In genomic region chr1:160657477-160657820, GRCh38 we compare ENCODE assay signal across 14 cellular contexts. TPM values are rescaled to one million over a fixed set of nuclear protein-coding genes. Genes with fewer than 3 reads are reported as not detected.
DNase-seq lines count a peak whose midpoint lies in the region; ATAC-seq and TF ChIP-seq lines count a peak whose summit lies in the region.
"Had no signal": no experiment of that assay in that cellular context is flagged by ENCODE, and none has a peak within 500 bp of the region (broad histone marks: within the 10 kb centered on the region; RNA-seq: fewer than 3 reads in every experiment).

No MANE protein-coding gene starts in this region.

- no peak for TF ChIP-seq POLR2A in esophagus muscularis mucosa (IDR thresholded peaks at IDR 0.05; ENCODE audit: low read depth)

- H3K27me3 Mint-ChIP-seq in activated naive CD8-positive, alpha-beta T cell treated with anti-CD3 and anti-CD28 coated beads, Interleukin-2, amount 50 U/mL, for 24 hours, result no peaks in the 10 kb centered on the region
- peaks cover 9% of the 10 kb centered on the region for H3K27me3 Mint-ChIP-seq in osteocyte (ENCODE audit: unreplicated experiment)

- no peak for ATAC-seq in activated naive CD8-positive, alpha-beta T cell treated with anti-CD3 and anti-CD28 coated beads, Interleukin-2, amount 50 U/mL, for 24 hours
- ATAC-seq in HG03097 (IDR thresholded peaks at IDR 0.05; ENCODE audit: low FRiP score, unreplicated experiment), result no peak
- ATAC-seq: left lobe of liver had no signal

- TF ChIP-seq CTCF in left ventricle myocardium inferior (IDR thresholded peaks at IDR 0.05; ENCODE audit: borderline replicate concordance), result no peak
- no peak for TF ChIP-seq CTCF in esophagus muscularis mucosa (IDR thresholded peaks at IDR 0.05)
- no peak for TF ChIP-seq CTCF in osteocyte (IDR thresholded peaks at IDR 0.05)

- H3K9me3 ChIP-seq in left ventricle myocardium inferior (replicated peaks) (peaks cover 16% of the 10 kb centered on the region), thymus (ENCODE audit: control insufficient read depth) (no peaks in the 10 kb centered on the region), esophagus muscularis mucosa (peaks cover 0 to 4% (median 0%) of the 10 kb centered on the region in 4 donors)
- H3K9me3 ChIP-seq: vagina had no signal

- H3K27ac ChIP-seq in left ventricle myocardium inferior (replicated peaks) (peak overlapping the region; percentile 52), thymus (ENCODE audit: low read depth) (peak overlapping the region; percentile 95), esophagus muscularis mucosa (replicated peaks in 1 of 4) (no peak overlapping the region)
- H3K27ac ChIP-seq: SK-N-MC, vagina had no signal

- peaks cover 9% of the 10 kb centered on the region for H3K36me3 Mint-ChIP-seq in activated naive CD8-positive, alpha-beta T cell treated with anti-CD3 and anti-CD28 coated beads, Interleukin-2, amount 50 U/mL, for 24 hours (ENCODE audit: low read depth)
- H3K36me3 Mint-ChIP-seq in osteocyte (ENCODE audit: unreplicated experiment), result no peaks in the 10 kb centered on the region

- peak overlapping the region; percentile 23 for H3K27ac Mint-ChIP-seq in activated naive CD8-positive, alpha-beta T cell treated with anti-CD3 and anti-CD28 coated beads, Interleukin-2, amount 50 U/mL, for 24 hours
- no peak overlapping the region for H3K27ac Mint-ChIP-seq in osteocyte (ENCODE audit: unreplicated experiment)
- H3K27ac Mint-ChIP-seq: nephron had no signal

- peaks cover 62% of the 10 kb centered on the region for H3K4me1 Mint-ChIP-seq in activated naive CD8-positive, alpha-beta T cell treated with anti-CD3 and anti-CD28 coated beads, Interleukin-2, amount 50 U/mL, for 24 hours
- H3K4me1 Mint-ChIP-seq in osteocyte (ENCODE audit: unreplicated experiment), result no peaks in the 10 kb centered on the region

- no peaks in the 10 kb centered on the region for H3K36me3 ChIP-seq in left ventricle myocardium inferior
- H3K36me3 ChIP-seq in thymus (ENCODE audit: control insufficient read depth, insufficient read depth), result no peaks in the 10 kb centered on the region
- no peaks in the 10 kb centered on the region for H3K36me3 ChIP-seq in esophagus muscularis mucosa
- H3K36me3 ChIP-seq: vagina had no signal

- intact Hi-C loops in left ventricle myocardium inferior (cut with micrococcal nuclease), result no loop called here
- intact Hi-C loops in cardiac septum (cut with DNase I), result no loop called here
- intact Hi-C loops in esophagus muscularis mucosa (cut with DNase I), result no loop called here

- DNase-seq in left ventricle myocardium inferior, result no peak
- no peak for DNase-seq in cardiac septum (ENCODE audit: low spot score)
- DNase-seq in NOMO-1 (lab: John Stamatoyannopoulos, UW; ENCODE audit: unreplicated experiment in 2 of 2), result peak; percentile 52 to 81
- DNase-seq in activated naive CD8-positive, alpha-beta T cell treated with anti-CD3 and anti-CD28 coated beads, Interleukin-2, amount 50 U/mL, for 24 hours, result no peak
- no peak for DNase-seq in esophagus muscularis mucosa (ENCODE audit: extremely low spot score)
- no peak for DNase-seq in osteocyte (ENCODE audit: extremely low spot score, unreplicated experiment)
- DNase-seq: NCI-H2029 treated with DMSO at 0.1 percent for 48 hours; stimulated activated CD4-positive, alpha-beta T cell treated with anti-CD3 and anti-CD28 coated beads, Interleukin-2, amount 100 ng/mL, for 48 hours had no signal

- no peak overlapping the region for H3K4me3 Mint-ChIP-seq in activated naive CD8-positive, alpha-beta T cell treated with anti-CD3 and anti-CD28 coated beads, Interleukin-2, amount 50 U/mL, for 24 hours
- H3K4me3 Mint-ChIP-seq in osteocyte (ENCODE audit: unreplicated experiment), result no peak overlapping the region
- H3K4me3 Mint-ChIP-seq: nephron had no signal

- peaks cover 11% of the 10 kb centered on the region for H3K4me1 ChIP-seq in left ventricle myocardium inferior
- peaks cover 58% of the 10 kb centered on the region for H3K4me1 ChIP-seq in thymus (ENCODE audit: control insufficient read depth, insufficient read depth, low read length)
- H3K4me1 ChIP-seq in esophagus muscularis mucosa, result no peaks in the 10 kb centered on the region
- H3K4me1 ChIP-seq: vagina had no signal

- no peak for TF ChIP-seq EP300 in esophagus muscularis mucosa (IDR thresholded peaks at IDR 0.05)

- peaks cover 14% of the 10 kb centered on the region for H3K9me3 Mint-ChIP-seq in activated naive CD8-positive, alpha-beta T cell treated with anti-CD3 and anti-CD28 coated beads, Interleukin-2, amount 50 U/mL, for 24 hours
- H3K9me3 Mint-ChIP-seq in osteocyte (ENCODE audit: unreplicated experiment), result peaks cover 6% of the 10 kb centered on the region
- H3K9me3 Mint-ChIP-seq: nephron had no signal

- H3K27me3 ChIP-seq in left ventricle myocardium inferior (ENCODE audit: low read depth) (peaks cover 9% of the 10 kb centered on the region), thymus (ENCODE audit: control insufficient read depth, insufficient read depth) (no peaks in the 10 kb centered on the region), esophagus muscularis mucosa (no peaks in the 10 kb centered on the region)
- H3K27me3 ChIP-seq: vagina had no signal

- no peak overlapping the region for H3K4me3 ChIP-seq in left ventricle myocardium inferior
- H3K4me3 ChIP-seq in thymus (ENCODE audit: low read length), result peak overlapping the region; percentile 30
- H3K4me3 ChIP-seq in esophagus muscularis mucosa, result no peak overlapping the region
- H3K4me3 ChIP-seq: SK-N-MC, vagina had no signal

- 5% methylated on average over 2 of the region's 2 CpGs for WGBS in thymus
- WGBS in esophagus muscularis mucosa, result 58% methylated on average over 2 of the region's 2 CpGs

RNA-seq across cellular contexts. Expression of gene SLAMF1, which starts 10.6 kb away (rescaled TPM):
- not detected for total RNA-seq in left ventricle myocardium inferior
- 1.0 TPM for total RNA-seq in cardiac septum
- polyA plus RNA-seq in thymus, result 115 TPM
- 1 to 10 TPM in 2 of 4 donors, under 1 TPM in 2; 0.57 to 5.0 (median 0.95) TPM for total RNA-seq in esophagus muscularis mucosa
- not detected in 2 replicates for total RNA-seq in osteocyte

RNA-seq across cellular contexts. Expression of gene CD48, which starts 54.2 kb away (rescaled TPM):
- total RNA-seq in left ventricle myocardium inferior, result 1.3 TPM
- total RNA-seq in cardiac septum, result 1.00 TPM
- polyA plus RNA-seq in thymus, result 157 TPM
- total RNA-seq in esophagus muscularis mucosa, result 10 to 100 TPM in 1 of 4 donors, 1 to 10 TPM in 3; 1.1 to 14.6 (median 2.6) TPM
- total RNA-seq in osteocyte, result not detected in 2 replicates

Comparison
In these comparisons a context has a peak if more than half of its experiments do, and no peak if none do; other contexts are left out.
1. DNase-seq: peak in NOMO-1 (2 of 2); none in left ventricle myocardium inferior (single experiment), cardiac septum (single experiment), activated naive CD8-positive, alpha-beta T cell treated with anti-CD3 and anti-CD28 coated beads, Interleukin-2, amount 50 U/mL, for 24 hours (single experiment), esophagus muscularis mucosa (single experiment) and osteocyte (single experiment).
2. H3K27ac ChIP-seq: peak in left ventricle myocardium inferior (single experiment) and thymus (single experiment); none in esophagus muscularis mucosa (0 of 4).